Comparison of ENCODE assay signal across 18 cellular contexts in the genomic region with DNA sequence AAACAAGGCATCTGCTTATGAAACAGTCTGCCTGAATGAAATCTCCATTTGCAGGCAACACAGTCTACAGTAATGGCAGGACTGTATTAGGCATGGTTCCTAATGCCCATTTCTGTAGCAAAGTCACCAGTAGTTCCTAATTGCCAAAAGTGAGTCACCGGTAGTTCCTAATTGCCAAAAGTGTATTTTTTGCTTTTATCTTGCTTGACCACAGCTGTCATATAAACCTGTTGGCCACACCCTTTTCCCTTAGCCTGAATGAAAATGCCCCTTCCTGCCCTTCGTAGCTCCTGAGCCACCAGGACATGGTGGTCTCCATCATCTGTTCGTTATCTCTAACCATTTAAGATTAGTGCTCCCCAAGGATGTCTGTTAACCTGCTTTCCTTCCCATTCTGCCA.
"Had no signal": no experiment of that assay in that cellular context is flagged by ENCODE, and none has a peak within 500 bp of the region (broad histone marks: within the 10 kb centered on the region; RNA-seq: fewer than 3 reads in every experiment).

No MANE protein-coding gene starts in this region.

- ATAC-seq: activated CD4-positive, alpha-beta T cell treated with anti-CD3 and anti-CD28 coated beads for 36 hours; activated naive CD4-positive, alpha-beta T cell treated with anti-CD3 and anti-CD28 coated beads, Interleukin-2, amount 50 U/mL, for 72 hours; activated T-cell treated with anti-CD3 and anti-CD28 coated beads, Interleukin-2, amount 50 U/mL, for 4 hours; body of pancreas; heart left ventricle; psoas muscle; stimulated activated naive CD8-positive, alpha-beta T cell treated with anti-CD3 and anti-CD28 coated beads, Interleukin-15, amount 100 ng/mL, for 72 hours had no signal

- H3K36me3 ChIP-seq: colonic mucosa, heart left ventricle, sigmoid colon, WERI-Rb-1 had no signal

- H3K27ac ChIP-seq: body of pancreas, colonic mucosa, heart left ventricle, psoas muscle, spleen, upper lobe of left lung, WERI-Rb-1 had no signal

- H3K4me1 ChIP-seq: body of pancreas, colonic mucosa had no signal

- H3K4me3 ChIP-seq: body of pancreas, colonic mucosa, heart left ventricle, psoas muscle, sigmoid colon, spleen, upper lobe of left lung had no signal

- DNase-seq: activated CD4-positive, alpha-beta memory T cell treated with anti-CD3 and anti-CD28 coated beads for 36 hours; activated CD4-positive, alpha-beta T cell treated with anti-CD3 and anti-CD28 coated beads for 36 hours; activated effector memory CD4-positive, alpha-beta T cell treated with Interleukin-2 at 50 U/mL for 16 hours; activated T-cell treated with anti-CD3 and anti-CD28 coated beads, Interleukin-2, amount 50 U/mL, for 4 hours; amniotic stem cell; body of pancreas; central memory CD4-positive, alpha-beta T cell; colonic mucosa; effector CD8-positive, alpha-beta T cell; heart left ventricle; psoas muscle; spleen; stimulated activated naive CD8-positive, alpha-beta T cell treated with anti-CD3 and anti-CD28 coated beads, Interleukin-15, amount 100 ng/mL, for 72 hours; T-helper 9 cell; WERI-Rb-1 had no signal

- H3K27me3 ChIP-seq: body of pancreas, colonic mucosa, heart left ventricle, sigmoid colon, spleen, upper lobe of left lung had no signal

- H3K9me3 ChIP-seq: body of pancreas, colonic mucosa, heart left ventricle, psoas muscle, sigmoid colon, spleen, upper lobe of left lung had no signal
